7 cellular contexts compared by ENCODE assay signal in genomic region chr21:45923146-45923545, GRCh38. TPM values are rescaled to one million over a fixed set of nuclear protein-coding genes. Genes with fewer than 3 reads are reported as not detected.
A peak's percentile ranks its signal among the peaks of the same experiment; 100 is the strongest.
DNase-seq lines count a peak whose midpoint lies in the region; ATAC-seq and TF ChIP-seq lines count a peak whose summit lies in the region.

No MANE protein-coding gene starts in this region.

- H3K9ac ChIP-seq in H9 (ENCODE audit: extremely low read depth, insufficient read length, low read length): no peak overlapping the region
- H3K9ac ChIP-seq in SK-N-MC (ENCODE audit: insufficient read length): no peak overlapping the region
- peak overlapping the region; percentile 30 for H3K9ac ChIP-seq in adipocyte (ENCODE audit: low read length)

- H3K14ac ChIP-seq in H9 (ENCODE audit: insufficient read depth, low read length): no peak overlapping the region

- H3K9me3 ChIP-seq in H9 (ENCODE audit: control insufficient read depth, low read depth, low read length) (no peaks in the 10 kb centered on the region), SK-N-MC (ENCODE audit: low read depth, low read length) (no peaks in the 10 kb centered on the region), adipocyte (ENCODE audit: control insufficient read depth, low read length) (no peaks in the 10 kb centered on the region)

- peak; percentile 80 for TF ChIP-seq CTCF in H9 (conservative IDR thresholded peaks at IDR 0.05)
- TF ChIP-seq CTCF in GM10266 (IDR thresholded peaks at IDR 0.05; ENCODE audit: control insufficient read depth, insufficient read depth, low read depth, missing control alignments): no peak

- H3K79me2 ChIP-seq in H9 (ENCODE audit: insufficient read depth, low read length): no peaks in the 10 kb centered on the region

- H3K36me3 Mint-ChIP-seq in H9 (ENCODE audit: insufficient read depth in 1 of 3, low read depth in 3 of 3): peaks cover 0 to 6% (median 4%) of the 10 kb centered on the region in 3 experiments; a peak in 2 of 7 replicates

- no peak overlapping the region for H3K4me3 Mint-ChIP-seq in H9

- no peaks in the 10 kb centered on the region for H3K36me3 ChIP-seq in SK-N-MC (ENCODE audit: insufficient read depth, low read length)
- no peaks in the 10 kb centered on the region for H3K36me3 ChIP-seq in adipocyte (ENCODE audit: control insufficient read depth, insufficient read depth, low read length, severe bottlenecking)

- H2AK5ac ChIP-seq in H9 (ENCODE audit: insufficient read length, low read length): no peak overlapping the region

- H4K8ac ChIP-seq in H9 (replicated peaks; ENCODE audit: insufficient read length, low read depth, low read length): no peak overlapping the region

- no peaks in the 10 kb centered on the region for H3K23me2 ChIP-seq in H9 (ENCODE audit: insufficient read length, low read depth, low read length, poor library complexity, severe bottlenecking)

- no peak overlapping the region for H2BK20ac ChIP-seq in H9 (ENCODE audit: low read depth, low read length, poor library complexity, severe bottlenecking)

- H2BK120ac ChIP-seq in H9 (ENCODE audit: low read depth, low read length, poor library complexity, severe bottlenecking): no peak overlapping the region

- intact Hi-C loops in left ventricle myocardium superior (cut with micrococcal nuclease): no loop called here

- H3T11ph ChIP-seq in H9 (ENCODE audit: low read length): no peak overlapping the region

- H3K23ac ChIP-seq in H9 (ENCODE audit: insufficient read length, low read depth, low read length): no peak overlapping the region

- H4K20me1 ChIP-seq in H9 (ENCODE audit: control insufficient read depth, insufficient read depth, insufficient read length): no peaks in the 10 kb centered on the region

- no CpG with 5 or more reads among the region's 6 CpGs for WGBS in H9 (ENCODE audit: extremely low coverage, insufficient read length, low lambda C conversion rate)

- no peak overlapping the region for H3K27ac Mint-ChIP-seq in H9

- H4K91ac ChIP-seq in H9 (ENCODE audit: insufficient read length, low read depth, low read length): no peak overlapping the region

- H3K27ac ChIP-seq in H9 (ENCODE audit: insufficient read length, low read depth, low read length) (no peak overlapping the region), SK-N-MC (no peak overlapping the region)

- H3K56ac ChIP-seq in H9 (ENCODE audit: insufficient read length, low read depth, low read length): no peak overlapping the region

- H3K79me1 ChIP-seq in H9 (ENCODE audit: insufficient read depth, low read depth, low read length, poor library complexity, severe bottlenecking): no peaks in the 10 kb centered on the region

- H3K27me3 ChIP-seq in H9 (ENCODE audit: insufficient read depth, low read length) (no peaks in the 10 kb centered on the region), adipocyte (replicated peaks; ENCODE audit: control insufficient read depth, insufficient read depth, low read length) (no peaks in the 10 kb centered on the region)

- H2BK12ac ChIP-seq in H9 (ENCODE audit: insufficient read length, low read depth, low read length): no peak overlapping the region

- peaks cover 17% of the 10 kb centered on the region for H3K27me3 Mint-ChIP-seq in H9 (ENCODE audit: low read depth)

- no peak overlapping the region for H3K4ac ChIP-seq in H9 (ENCODE audit: low read depth, low read length)

- H3K4me1 Mint-ChIP-seq in H9: 0 out of 4 replicates have a peak, but pooled peaks cover 0 to 3% of the 10 kb centered on the region in 2 experiments

- DNase-seq in H9 (peak; percentile 80), SK-N-MC (ENCODE audit: low read depth, low spot score) (peak; percentile 14), adipocyte (ENCODE audit: low read depth) (peak; percentile 94), left ventricle myocardium superior (peak; percentile 83), retina (peak; percentile 87), SW 1271 (lab: John Stamatoyannopoulos, UW) (no peak), GM10266 (ENCODE audit: extremely low spot score) (no peak)

- H3K4me2 ChIP-seq in H9 (ENCODE audit: insufficient read depth, insufficient read length, low read length): no peak overlapping the region

- H3K18ac ChIP-seq in H9 (ENCODE audit: insufficient read length, low read depth, low read length): no peak overlapping the region

- no peak overlapping the region for H2BK15ac ChIP-seq in H9 (ENCODE audit: low read depth, low read length)

- no peak overlapping the region for H2BK5ac ChIP-seq in H9 (ENCODE audit: insufficient read length, low read length)

- ATAC-seq in left ventricle myocardium superior: peak; percentile 97

- H3K9me3 Mint-ChIP-seq in H9: peaks cover 0 to 6% of the 10 kb centered on the region in 2 experiments; a peak in 2 of 5 replicates

- H2AFZ ChIP-seq in H9 (ENCODE audit: low read length): no peak overlapping the region

- no peaks in the 10 kb centered on the region for H3K4me1 ChIP-seq in H9 (ENCODE audit: insufficient read depth, low read length)
- peaks cover 11% of the 10 kb centered on the region for H3K4me1 ChIP-seq in adipocyte (ENCODE audit: control insufficient read depth, insufficient read depth, low read length)

- H3K4me3 ChIP-seq in SK-N-MC (no peak overlapping the region), adipocyte (ENCODE audit: low read length) (no peak overlapping the region)

- H4K5ac ChIP-seq in H9 (ENCODE audit: insufficient read length, low read depth, low read length): no peak overlapping the region

RNA-seq across cellular contexts. Expression of gene COL6A1, which starts 58.4 kb away (rescaled TPM):
- total RNA-seq in H9 (2021): 193 and 194 TPM in 2 replicates
- total RNA-seq in left ventricle myocardium superior: 188 TPM

Comparison
In these comparisons a context has a peak if more than half of its experiments do, and no peak if none do; other contexts are left out.
1. DNase-seq: peak in H9 (single experiment), SK-N-MC (single experiment), adipocyte (single experiment), left ventricle myocardium superior (single experiment) and retina (single experiment); none in SW 1271 (0 of 2) and GM10266 (single experiment).